Comparison of ENCODE assay signal across 1 cellular context in genomic region chr7:26864309-26865093, GRCh38.
TF ChIP-seq lines count a peak whose summit lies in the region.

A gene with protein sequence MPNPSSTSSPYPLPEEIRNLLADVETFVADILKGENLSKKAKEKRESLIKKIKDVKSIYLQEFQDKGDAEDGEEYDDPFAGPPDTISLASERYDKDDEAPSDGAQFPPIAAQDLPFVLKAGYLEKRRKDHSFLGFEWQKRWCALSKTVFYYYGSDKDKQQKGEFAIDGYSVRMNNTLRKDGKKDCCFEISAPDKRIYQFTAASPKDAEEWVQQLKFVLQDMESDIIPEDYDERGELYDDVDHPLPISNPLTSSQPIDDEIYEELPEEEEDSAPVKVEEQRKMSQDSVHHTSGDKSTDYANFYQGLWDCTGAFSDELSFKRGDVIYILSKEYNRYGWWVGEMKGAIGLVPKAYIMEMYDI (minus strand): TSS chr7:26864590. CDS start chr7:26864429, 161 bp downstream.

TF ChIP-seq in K562, 482 proteins besides CTCF, POLR2A, EP300 and RAD21 (continued from another document and continues in another):
- TF ChIP-seq, protein P1, sequence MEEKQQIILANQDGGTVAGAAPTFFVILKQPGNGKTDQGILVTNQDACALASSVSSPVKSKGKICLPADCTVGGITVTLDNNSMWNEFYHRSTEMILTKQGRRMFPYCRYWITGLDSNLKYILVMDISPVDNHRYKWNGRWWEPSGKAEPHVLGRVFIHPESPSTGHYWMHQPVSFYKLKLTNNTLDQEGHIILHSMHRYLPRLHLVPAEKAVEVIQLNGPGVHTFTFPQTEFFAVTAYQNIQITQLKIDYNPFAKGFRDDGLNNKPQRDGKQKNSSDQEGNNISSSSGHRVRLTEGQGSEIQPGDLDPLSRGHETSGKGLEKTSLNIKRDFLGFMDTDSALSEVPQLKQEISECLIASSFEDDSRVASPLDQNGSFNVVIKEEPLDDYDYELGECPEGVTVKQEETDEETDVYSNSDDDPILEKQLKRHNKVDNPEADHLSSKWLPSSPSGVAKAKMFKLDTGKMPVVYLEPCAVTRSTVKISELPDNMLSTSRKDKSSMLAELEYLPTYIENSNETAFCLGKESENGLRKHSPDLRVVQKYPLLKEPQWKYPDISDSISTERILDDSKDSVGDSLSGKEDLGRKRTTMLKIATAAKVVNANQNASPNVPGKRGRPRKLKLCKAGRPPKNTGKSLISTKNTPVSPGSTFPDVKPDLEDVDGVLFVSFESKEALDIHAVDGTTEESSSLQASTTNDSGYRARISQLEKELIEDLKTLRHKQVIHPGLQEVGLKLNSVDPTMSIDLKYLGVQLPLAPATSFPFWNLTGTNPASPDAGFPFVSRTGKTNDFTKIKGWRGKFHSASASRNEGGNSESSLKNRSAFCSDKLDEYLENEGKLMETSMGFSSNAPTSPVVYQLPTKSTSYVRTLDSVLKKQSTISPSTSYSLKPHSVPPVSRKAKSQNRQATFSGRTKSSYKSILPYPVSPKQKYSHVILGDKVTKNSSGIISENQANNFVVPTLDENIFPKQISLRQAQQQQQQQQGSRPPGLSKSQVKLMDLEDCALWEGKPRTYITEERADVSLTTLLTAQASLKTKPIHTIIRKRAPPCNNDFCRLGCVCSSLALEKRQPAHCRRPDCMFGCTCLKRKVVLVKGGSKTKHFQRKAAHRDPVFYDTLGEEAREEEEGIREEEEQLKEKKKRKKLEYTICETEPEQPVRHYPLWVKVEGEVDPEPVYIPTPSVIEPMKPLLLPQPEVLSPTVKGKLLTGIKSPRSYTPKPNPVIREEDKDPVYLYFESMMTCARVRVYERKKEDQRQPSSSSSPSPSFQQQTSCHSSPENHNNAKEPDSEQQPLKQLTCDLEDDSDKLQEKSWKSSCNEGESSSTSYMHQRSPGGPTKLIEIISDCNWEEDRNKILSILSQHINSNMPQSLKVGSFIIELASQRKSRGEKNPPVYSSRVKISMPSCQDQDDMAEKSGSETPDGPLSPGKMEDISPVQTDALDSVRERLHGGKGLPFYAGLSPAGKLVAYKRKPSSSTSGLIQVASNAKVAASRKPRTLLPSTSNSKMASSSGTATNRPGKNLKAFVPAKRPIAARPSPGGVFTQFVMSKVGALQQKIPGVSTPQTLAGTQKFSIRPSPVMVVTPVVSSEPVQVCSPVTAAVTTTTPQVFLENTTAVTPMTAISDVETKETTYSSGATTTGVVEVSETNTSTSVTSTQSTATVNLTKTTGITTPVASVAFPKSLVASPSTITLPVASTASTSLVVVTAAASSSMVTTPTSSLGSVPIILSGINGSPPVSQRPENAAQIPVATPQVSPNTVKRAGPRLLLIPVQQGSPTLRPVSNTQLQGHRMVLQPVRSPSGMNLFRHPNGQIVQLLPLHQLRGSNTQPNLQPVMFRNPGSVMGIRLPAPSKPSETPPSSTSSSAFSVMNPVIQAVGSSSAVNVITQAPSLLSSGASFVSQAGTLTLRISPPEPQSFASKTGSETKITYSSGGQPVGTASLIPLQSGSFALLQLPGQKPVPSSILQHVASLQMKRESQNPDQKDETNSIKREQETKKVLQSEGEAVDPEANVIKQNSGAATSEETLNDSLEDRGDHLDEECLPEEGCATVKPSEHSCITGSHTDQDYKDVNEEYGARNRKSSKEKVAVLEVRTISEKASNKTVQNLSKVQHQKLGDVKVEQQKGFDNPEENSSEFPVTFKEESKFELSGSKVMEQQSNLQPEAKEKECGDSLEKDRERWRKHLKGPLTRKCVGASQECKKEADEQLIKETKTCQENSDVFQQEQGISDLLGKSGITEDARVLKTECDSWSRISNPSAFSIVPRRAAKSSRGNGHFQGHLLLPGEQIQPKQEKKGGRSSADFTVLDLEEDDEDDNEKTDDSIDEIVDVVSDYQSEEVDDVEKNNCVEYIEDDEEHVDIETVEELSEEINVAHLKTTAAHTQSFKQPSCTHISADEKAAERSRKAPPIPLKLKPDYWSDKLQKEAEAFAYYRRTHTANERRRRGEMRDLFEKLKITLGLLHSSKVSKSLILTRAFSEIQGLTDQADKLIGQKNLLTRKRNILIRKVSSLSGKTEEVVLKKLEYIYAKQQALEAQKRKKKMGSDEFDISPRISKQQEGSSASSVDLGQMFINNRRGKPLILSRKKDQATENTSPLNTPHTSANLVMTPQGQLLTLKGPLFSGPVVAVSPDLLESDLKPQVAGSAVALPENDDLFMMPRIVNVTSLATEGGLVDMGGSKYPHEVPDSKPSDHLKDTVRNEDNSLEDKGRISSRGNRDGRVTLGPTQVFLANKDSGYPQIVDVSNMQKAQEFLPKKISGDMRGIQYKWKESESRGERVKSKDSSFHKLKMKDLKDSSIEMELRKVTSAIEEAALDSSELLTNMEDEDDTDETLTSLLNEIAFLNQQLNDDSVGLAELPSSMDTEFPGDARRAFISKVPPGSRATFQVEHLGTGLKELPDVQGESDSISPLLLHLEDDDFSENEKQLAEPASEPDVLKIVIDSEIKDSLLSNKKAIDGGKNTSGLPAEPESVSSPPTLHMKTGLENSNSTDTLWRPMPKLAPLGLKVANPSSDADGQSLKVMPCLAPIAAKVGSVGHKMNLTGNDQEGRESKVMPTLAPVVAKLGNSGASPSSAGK (IDR thresholded peaks at IDR 0.05), result peak; percentile 74
- TF ChIP-seq NR2C2 (CRISPR knock-in tag; IDR thresholded peaks at IDR 0.05) (no peak), NR2C2 (tag; IDR thresholded peaks at IDR 0.05) (no peak; the same call in 1 of the 2 replicates), SMARCB1 (IDR thresholded peaks at IDR 0.05; ENCODE audit: insufficient read length, low read depth) (no peak), PTBP1 (IDR thresholded peaks at IDR 0.05; ENCODE audit: low read depth, low read length) (no peak), MECOM (CRISPR knock-in tag; IDR thresholded peaks at IDR 0.05) (no peak), PTRF (tag; IDR thresholded peaks at IDR 0.05) (no peak), MTA3 (IDR thresholded peaks at IDR 0.05; ENCODE audit: borderline replicate concordance) (peak; percentile 34; the same call in 1 of the 2 replicates), TAF1 (IDR thresholded peaks at IDR 0.05; ENCODE audit: control insufficient read depth, extremely low read depth, insufficient read depth, low read length, severe bottlenecking) (no peak), HDGF (IDR thresholded peaks at IDR 0.05) (no peak), SPI1 (IDR thresholded peaks at IDR 0.05; ENCODE audit: borderline replicate concordance, low read depth, low read length) (peak; percentile 33; the same call in 1 of the 2 replicates), WHSC1 (IDR thresholded peaks at IDR 0.05; ENCODE audit: low read length) (no peak), ZHX1 (conservative IDR thresholded peaks at IDR 0.05; ENCODE audit: low read length) (no peak), SMAD1 (IDR thresholded peaks at IDR 0.05; ENCODE audit: low read depth, low read length, partially characterized antibody) (peak; percentile 17), CEBPZ (IDR thresholded peaks at IDR 0.05; ENCODE audit: borderline replicate concordance, low read depth, low read length) (no peak), TCF3 (CRISPR knock-in tag; IDR thresholded peaks at IDR 0.05) (no peak), ZNF224 (CRISPR knock-in tag; IDR thresholded peaks at IDR 0.05) (no peak), CAMTA2 (CRISPR knock-in tag; conservative IDR thresholded peaks at IDR 0.05) (no peak), ZNF384 (IDR thresholded peaks at IDR 0.05; ENCODE audit: low read depth, low read length) (no peak), SP1 (CRISPR knock-in tag; IDR thresholded peaks at IDR 0.05) (peak; percentile 84), ZNF740 (CRISPR knock-in tag; IDR thresholded peaks at IDR 0.05) (no peak), ZNF740 (tag; IDR thresholded peaks at IDR 0.05) (no peak), RFX1 (IDR thresholded peaks at IDR 0.05) (no peak), ZNF174 (CRISPR knock-in tag; IDR thresholded peaks at IDR 0.05) (no peak), HEY1 (CRISPR knock-in tag; IDR thresholded peaks at IDR 0.05; ENCODE audit: borderline replicate concordance) (no peak), ZBTB12 (CRISPR knock-in tag; IDR thresholded peaks at IDR 0.05) (peak; percentile 38; the same call in 1 of the 2 replicates), ZNF165 (CRISPR knock-in tag; IDR thresholded peaks at IDR 0.05; ENCODE audit: borderline replicate concordance) (0 out of 2 replicates have a peak, but pooled peaks have one; percentile 29), SMARCA4 (IDR thresholded peaks at IDR 0.05) (no peak), YBX1 (IDR thresholded peaks at IDR 0.05) (no peak), NR4A1 (CRISPR knock-in tag; IDR thresholded peaks at IDR 0.05) (no peak), NR4A1 (tag; IDR thresholded peaks at IDR 0.05) (no peak), L3MBTL2 (IDR thresholded peaks at IDR 0.05) (peak; percentile 84), XRCC5 (IDR thresholded peaks at IDR 0.05; ENCODE audit: low read depth, low read length) (no peak), NCOR1 (IDR thresholded peaks at IDR 0.05) (no peak), HMG20A (CRISPR knock-in tag; conservative IDR thresholded peaks at IDR 0.05) (no peak), GABPA (tag; conservative IDR thresholded peaks at IDR 0.05; ENCODE audit: low read depth) (peak; percentile 58; the same call in 1 of the 2 replicates)
- TF ChIP-seq, protein P2, sequence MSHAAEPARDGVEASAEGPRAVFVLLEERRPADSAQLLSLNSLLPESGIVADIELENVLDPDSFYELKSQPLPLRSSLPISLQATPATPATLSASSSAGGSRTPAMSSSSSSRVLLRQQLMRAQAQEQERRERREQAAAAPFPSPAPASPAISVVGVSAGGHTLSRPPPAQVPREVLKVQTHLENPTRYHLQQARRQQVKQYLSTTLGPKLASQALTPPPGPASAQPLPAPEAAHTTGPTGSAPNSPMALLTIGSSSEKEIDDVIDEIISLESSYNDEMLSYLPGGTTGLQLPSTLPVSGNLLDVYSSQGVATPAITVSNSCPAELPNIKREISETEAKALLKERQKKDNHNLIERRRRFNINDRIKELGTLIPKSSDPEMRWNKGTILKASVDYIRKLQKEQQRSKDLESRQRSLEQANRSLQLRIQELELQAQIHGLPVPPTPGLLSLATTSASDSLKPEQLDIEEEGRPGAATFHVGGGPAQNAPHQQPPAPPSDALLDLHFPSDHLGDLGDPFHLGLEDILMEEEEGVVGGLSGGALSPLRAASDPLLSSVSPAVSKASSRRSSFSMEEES (CRISPR knock-in tag; IDR thresholded peaks at IDR 0.05), result peak; percentile 75
- TF ChIP-seq, protein P3, sequence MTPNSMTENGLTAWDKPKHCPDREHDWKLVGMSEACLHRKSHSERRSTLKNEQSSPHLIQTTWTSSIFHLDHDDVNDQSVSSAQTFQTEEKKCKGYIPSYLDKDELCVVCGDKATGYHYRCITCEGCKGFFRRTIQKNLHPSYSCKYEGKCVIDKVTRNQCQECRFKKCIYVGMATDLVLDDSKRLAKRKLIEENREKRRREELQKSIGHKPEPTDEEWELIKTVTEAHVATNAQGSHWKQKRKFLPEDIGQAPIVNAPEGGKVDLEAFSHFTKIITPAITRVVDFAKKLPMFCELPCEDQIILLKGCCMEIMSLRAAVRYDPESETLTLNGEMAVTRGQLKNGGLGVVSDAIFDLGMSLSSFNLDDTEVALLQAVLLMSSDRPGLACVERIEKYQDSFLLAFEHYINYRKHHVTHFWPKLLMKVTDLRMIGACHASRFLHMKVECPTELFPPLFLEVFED (CRISPR knock-in tag; conservative IDR thresholded peaks at IDR 0.05), result no peak; the same call in 1 of the 2 replicates
